Comparison of ENCODE assay signal across 3 cellular contexts in the genomic region with DNA sequence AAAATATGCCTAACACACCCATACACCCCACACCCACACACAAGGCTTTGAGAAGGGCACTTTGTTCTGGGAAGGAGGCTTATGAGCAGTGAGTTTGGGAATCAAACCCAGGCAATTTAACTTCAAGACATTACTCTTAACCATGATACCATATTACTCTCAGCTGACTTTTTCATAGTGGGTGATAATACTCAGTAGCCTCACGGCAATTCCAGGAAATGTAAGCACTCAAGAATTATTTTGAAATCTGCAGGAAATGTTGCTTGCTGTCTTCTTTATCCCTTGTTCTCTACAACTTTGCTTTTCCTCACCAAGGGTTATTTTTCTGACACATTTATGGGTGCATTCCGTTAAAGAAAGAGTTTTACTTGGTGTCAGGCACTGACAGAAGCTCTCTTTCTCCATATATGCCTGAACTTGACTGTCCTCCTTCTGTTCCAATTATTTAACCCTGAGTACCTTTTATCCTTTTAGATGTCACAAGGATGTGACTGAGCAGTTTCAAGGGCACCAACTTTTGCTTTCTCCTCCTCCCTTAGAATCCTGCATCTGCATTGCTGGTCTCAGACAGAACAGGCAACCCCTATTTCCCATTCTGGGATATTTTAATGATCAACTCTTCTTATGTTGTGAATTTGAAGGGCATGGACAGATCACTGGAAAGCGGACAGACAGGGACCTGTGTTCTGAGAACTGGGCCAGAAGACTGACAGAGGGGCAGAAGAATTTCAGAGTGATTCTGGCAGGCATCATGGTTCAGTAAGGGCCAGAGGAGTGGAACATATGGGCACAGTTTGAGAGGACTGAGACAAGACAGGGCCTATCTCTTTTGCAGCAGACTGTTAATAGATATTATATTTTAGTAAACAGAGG. TPM values are rescaled to one million over a fixed set of nuclear protein-coding genes. Genes with fewer than 3 reads are reported as not detected.
"Had no signal": no experiment of that assay in that cellular context is flagged by ENCODE, and none has a peak within 500 bp of the region (broad histone marks: within the 10 kb centered on the region; RNA-seq: fewer than 3 reads in every experiment).

No MANE protein-coding gene starts in this region.

RNA-seq across cellular contexts. Expression of a gene that starts 36.9 kb away (rescaled TPM):
- total RNA-seq: osteocyte, progenitor cell of endocrine pancreas, thyroid gland had no signal
